ENCODE assay signal across 20 cellular contexts in genomic region chr7:102303669-102304422, GRCh38. TPM values are rescaled to one million over a fixed set of nuclear protein-coding genes. Genes with fewer than 3 reads are reported as not detected.
A peak's percentile ranks its signal among the peaks of the same experiment; 100 is the strongest.
DNase-seq lines count a peak whose midpoint lies in the region; ATAC-seq and TF ChIP-seq lines count a peak whose summit lies in the region.
"Had no signal": no experiment of that assay in that cellular context is flagged by ENCODE, and none has a peak within 500 bp of the region (broad histone marks: within the 10 kb centered on the region; RNA-seq: fewer than 3 reads in every experiment).

No MANE protein-coding gene starts in this region.

- H2AFZ ChIP-seq in MM.1S (ENCODE audit: low read length) (no peak overlapping the region), smooth muscle cell (ENCODE audit: low read depth) (no peak overlapping the region)
- H2AFZ ChIP-seq: hepatocyte had no signal

- H4K20me1 ChIP-seq in MM.1S (ENCODE audit: insufficient read depth, low read length): no peaks in the 10 kb centered on the region
- H4K20me1 ChIP-seq in smooth muscle cell (ENCODE audit: low read depth): no peaks in the 10 kb centered on the region

- H3K27ac ChIP-seq in MM.1S (ENCODE audit: low read length) (peak overlapping the region; percentile 99), SJSA1 (peak overlapping the region; percentile 97), smooth muscle cell (ENCODE audit: low read depth) (no peak overlapping the region)
- H3K27ac ChIP-seq: C4-2B, hepatocyte had no signal

- H3K27me3 Mint-ChIP-seq in osteocyte (ENCODE audit: unreplicated experiment): no peaks in the 10 kb centered on the region

- H3K4me1 ChIP-seq in MM.1S (ENCODE audit: low read length) (peaks cover 52% of the 10 kb centered on the region), SJSA1 (replicated peaks) (peaks cover 89% of the 10 kb centered on the region), smooth muscle cell (ENCODE audit: low read depth) (peaks cover 8% of the 10 kb centered on the region)

- no peaks in the 10 kb centered on the region for H3K9me3 ChIP-seq in MM.1S (replicated peaks; ENCODE audit: insufficient read depth, low read length)
- H3K9me3 ChIP-seq in SJSA1 (replicated peaks): no peaks in the 10 kb centered on the region
- H3K9me3 ChIP-seq in smooth muscle cell (replicated peaks; ENCODE audit: low read depth): no peaks in the 10 kb centered on the region
- H3K9me3 ChIP-seq: esophagus squamous epithelium had no signal

- H3K36me3 Mint-ChIP-seq in osteocyte (ENCODE audit: unreplicated experiment): peaks cover 2% of the 10 kb centered on the region
- H3K36me3 Mint-ChIP-seq in stimulated activated effector memory CD8-positive, alpha-beta T cell treated with anti-CD3 and anti-CD28 coated beads, Interleukin-12 subunit alpha, Interleukin-12 subunit beta, amount 100 ng/mL, for 72 hours: peaks cover 11% of the 10 kb centered on the region

- no peak overlapping the region for H3K4me3 Mint-ChIP-seq in osteocyte (ENCODE audit: unreplicated experiment)
- H3K4me3 Mint-ChIP-seq in stimulated activated effector memory CD8-positive, alpha-beta T cell treated with anti-CD3 and anti-CD28 coated beads, Interleukin-12 subunit alpha, Interleukin-12 subunit beta, amount 100 ng/mL, for 72 hours: no peak overlapping the region
- H3K4me3 Mint-ChIP-seq: T-helper 2 cell treated with Interferon-gamma antibody and Interleukin-4, amounts not matched to agents 5 μg/mL and 100 μg/mL, for 36 hours had no signal

- H3F3A ChIP-seq in MM.1S (ENCODE audit: insufficient read depth, low read length) (peaks cover 50% of the 10 kb centered on the region), smooth muscle cell (ENCODE audit: low read depth) (no peaks in the 10 kb centered on the region)

- TF ChIP-seq CTCF in MM.1S (IDR thresholded peaks at IDR 0.05; ENCODE audit: low read length) (no peak), osteocyte (IDR thresholded peaks at IDR 0.05) (no peak), smooth muscle cell (IDR thresholded peaks at IDR 0.05; ENCODE audit: borderline replicate concordance, insufficient read depth, poor library complexity, severe bottlenecking) (no peak)

- WGBS in smooth muscle cell (ENCODE audit: low lambda C conversion rate): 91% methylated on average over 13 of the region's 13 CpGs

- peaks cover 57% of the 10 kb centered on the region for H3K4me1 Mint-ChIP-seq in osteocyte (ENCODE audit: unreplicated experiment)
- peaks cover 27% of the 10 kb centered on the region for H3K4me1 Mint-ChIP-seq in stimulated activated effector memory CD8-positive, alpha-beta T cell treated with anti-CD3 and anti-CD28 coated beads, Interleukin-12 subunit alpha, Interleukin-12 subunit beta, amount 100 ng/mL, for 72 hours

- no peak overlapping the region for H3K4me2 ChIP-seq in MM.1S (ENCODE audit: low read depth, low read length)
- H3K4me2 ChIP-seq in smooth muscle cell: no peak overlapping the region
- H3K4me2 ChIP-seq: hepatocyte had no signal

- DNase-seq in DMS53 treated with DMSO at 0.1 percent for 48 hours (lab: John Stamatoyannopoulos, UW; ENCODE audit: unreplicated experiment): peak; percentile 10
- DNase-seq in MM.1S: no peak
- peak; percentile 72 to 83 for DNase-seq in SJSA1 (ENCODE audit: low read depth in 1 of 2, low spot score in 2 of 2)
- no peak for DNase-seq in osteocyte (ENCODE audit: extremely low spot score, unreplicated experiment)
- no peak for DNase-seq in NCI-H187 treated with DMSO at 0.1 percent for 48 hours (lab: John Stamatoyannopoulos, UW)
- no peak for DNase-seq in stimulated activated effector memory CD8-positive, alpha-beta T cell treated with anti-CD3 and anti-CD28 coated beads, Interleukin-12 subunit alpha, Interleukin-12 subunit beta, amount 100 ng/mL, for 72 hours (ENCODE audit: low spot score in 2 of 2)
- no peak for DNase-seq in T-helper 9 cell
- DNase-seq in smooth muscle cell (lab: John Stamatoyannopoulos, UW; ENCODE audit: unreplicated experiment): no peak
- DNase-seq: activated CD4-positive, alpha-beta T cell treated with anti-CD3 and anti-CD28 coated beads, Interleukin-2, amount 50 U/mL, for 4 hours; amygdala; esophagus squamous epithelium; GDM1; NCI-H2081 treated with DMSO at 0.1 percent for 48 hours had no signal

- H3K27me3 ChIP-seq in MM.1S (replicated peaks; ENCODE audit: insufficient read depth, low read length) (no peaks in the 10 kb centered on the region), SJSA1 (replicated peaks) (no peaks in the 10 kb centered on the region), smooth muscle cell (ENCODE audit: low read depth) (no peaks in the 10 kb centered on the region)
- H3K27me3 ChIP-seq: hepatocyte had no signal

- ATAC-seq in stimulated activated effector memory CD8-positive, alpha-beta T cell treated with anti-CD3 and anti-CD28 coated beads, Interleukin-12 subunit alpha, Interleukin-12 subunit beta, amount 100 ng/mL, for 72 hours: no peak
- ATAC-seq: sciatic nerve had no signal

- H3K4me3 ChIP-seq in MM.1S (ENCODE audit: low read length) (no peak overlapping the region), SJSA1 (no peak overlapping the region), smooth muscle cell (no peak overlapping the region)
- H3K4me3 ChIP-seq: esophagus squamous epithelium, hepatocyte, K562 had no signal

- peak overlapping the region; percentile 80 for H3K27ac Mint-ChIP-seq in osteocyte (ENCODE audit: unreplicated experiment)
- H3K27ac Mint-ChIP-seq in stimulated activated effector memory CD8-positive, alpha-beta T cell treated with anti-CD3 and anti-CD28 coated beads, Interleukin-12 subunit alpha, Interleukin-12 subunit beta, amount 100 ng/mL, for 72 hours: no peak overlapping the region
- H3K27ac Mint-ChIP-seq: T-helper 2 cell treated with Interferon-gamma antibody and Interleukin-4, amounts not matched to agents 5 μg/mL and 100 μg/mL, for 36 hours had no signal

- H3K9me3 Mint-ChIP-seq in osteocyte (ENCODE audit: unreplicated experiment): no peaks in the 10 kb centered on the region
- no peaks in the 10 kb centered on the region for H3K9me3 Mint-ChIP-seq in stimulated activated effector memory CD8-positive, alpha-beta T cell treated with anti-CD3 and anti-CD28 coated beads, Interleukin-12 subunit alpha, Interleukin-12 subunit beta, amount 100 ng/mL, for 72 hours
- H3K9me3 Mint-ChIP-seq: T-helper 2 cell treated with Interferon-gamma antibody and Interleukin-4, amounts not matched to agents 5 μg/mL and 100 μg/mL, for 36 hours had no signal

- H3K79me2 ChIP-seq in MM.1S (ENCODE audit: low read length) (peaks cover 74% of the 10 kb centered on the region), smooth muscle cell (ENCODE audit: low read depth) (no peaks in the 10 kb centered on the region)
- H3K79me2 ChIP-seq: hepatocyte had no signal

- no peaks in the 10 kb centered on the region for H3K9me2 ChIP-seq in MM.1S (replicated peaks; ENCODE audit: insufficient read depth, low read length)

- H3K36me3 ChIP-seq in MM.1S (replicated peaks; ENCODE audit: insufficient read depth, low read length) (0 out of 2 replicates have a peak, but pooled peaks cover 11% of the 10 kb centered on the region), SJSA1 (peaks cover 59% of the 10 kb centered on the region), smooth muscle cell (ENCODE audit: low read depth) (no peaks in the 10 kb centered on the region)
- H3K36me3 ChIP-seq: esophagus squamous epithelium had no signal

- peak overlapping the region; percentile 3; the same call in 1 of the 2 replicates for H3K9ac ChIP-seq in MM.1S (ENCODE audit: low read length)
- H3K9ac ChIP-seq in smooth muscle cell (ENCODE audit: low read depth): no peak overlapping the region

RNA-seq across cellular contexts. Expression of gene SH2B2, which starts 17.2 kb away (rescaled TPM):
- total RNA-seq in SJSA1 (2014; rRNA removed; shearing (Covaris generic)): 62.6 and 83.1 TPM in 2 replicates
- 8.3 and 8.9 TPM in 2 replicates for total RNA-seq in osteocyte
- 6.3 and 8.2 TPM in 2 replicates for total RNA-seq in smooth muscle cell
- 12.4 and 14.6 TPM in 2 replicates for polyA plus RNA-seq in smooth muscle cell

RNA-seq across cellular contexts. Expression of gene SPDYE6, which starts 52.4 kb away (rescaled TPM):
- total RNA-seq in SJSA1 (2014; rRNA removed; shearing (Covaris generic)): not detected in 2 replicates
- total RNA-seq in osteocyte (not detected in 2 replicates), smooth muscle cell (not detected in 2 replicates)
- 0.66 TPM in 1 of 2 replicates, not detected in the other for polyA plus RNA-seq in smooth muscle cell
- total RNA-seq: esophagus squamous epithelium, H1, hepatocyte, K562, sciatic nerve had no signal
- polyA plus RNA-seq: H1, neural cell had no signal

Comparison
In these comparisons a context has a peak if more than half of its experiments do, and no peak if none do; other contexts are left out.
1. DNase-seq: peak in DMS53 treated with DMSO at 0.1 percent for 48 hours (single experiment) and SJSA1 (2 of 2); none in MM.1S (single experiment), osteocyte (single experiment), NCI-H187 treated with DMSO at 0.1 percent for 48 hours (single experiment), stimulated activated effector memory CD8-positive, alpha-beta T cell treated with anti-CD3 and anti-CD28 coated beads, Interleukin-12 subunit alpha, Interleukin-12 subunit beta, amount 100 ng/mL, for 72 hours (0 of 2), T-helper 9 cell (single experiment) and smooth muscle cell (single experiment).